ENCODE assay signal across 8 cellular contexts in the genomic region with DNA sequence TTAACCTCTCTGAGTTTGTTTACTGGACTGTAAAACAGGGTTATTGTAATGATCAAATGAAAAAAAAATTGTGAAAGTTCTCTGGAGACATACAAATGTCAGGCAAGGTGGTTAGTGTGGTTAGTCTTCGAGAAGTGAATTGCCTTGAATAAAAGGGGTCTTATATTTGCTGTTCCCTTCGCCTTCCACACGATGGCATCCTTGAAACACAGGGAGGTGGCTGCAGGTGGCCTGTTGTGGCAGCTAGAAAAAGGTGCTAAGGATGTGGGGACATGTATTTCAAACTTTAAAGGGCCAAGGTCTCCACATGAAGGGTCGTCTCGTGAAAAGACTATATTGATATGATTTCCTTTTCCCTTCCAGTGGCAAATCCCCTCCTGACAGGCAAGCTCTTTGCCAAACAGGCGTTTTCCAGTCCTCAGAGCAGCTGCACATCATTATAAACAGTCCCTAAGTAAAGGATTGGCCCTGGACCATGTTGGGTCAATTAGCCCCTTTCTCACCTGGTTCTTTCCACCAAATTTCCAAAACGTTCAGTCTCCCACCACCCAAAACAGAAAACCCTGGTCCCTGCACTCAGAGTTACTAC.
A peak's percentile ranks its signal among the peaks of the same experiment; 100 is the strongest.
DNase-seq lines count a peak whose midpoint lies in the region; ATAC-seq, FAIRE-seq and TF ChIP-seq lines count a peak whose summit lies in the region.

No MANE protein-coding gene starts in this region.

- H3K4me1 Mint-ChIP-seq in activated CD8-positive, alpha-beta T cell treated with anti-CD3 and anti-CD28 coated beads for 36 hours (ENCODE audit: low read depth), result peaks cover 52% of the 10 kb centered on the region

- H3K18ac ChIP-seq in trophoblast cell (ENCODE audit: low read length), result no peak overlapping the region

- peaks cover 0 to 3% (median 0%) of the 10 kb centered on the region in 11 donors for H3K9me3 ChIP-seq in heart right ventricle
- H3K9me3 ChIP-seq in right atrium auricular region, result no peaks in the 10 kb centered on the region
- no peaks in the 10 kb centered on the region for H3K9me3 ChIP-seq in endothelial cell of umbilical vein (replicated peaks; ENCODE audit: control insufficient read depth, insufficient read depth, low read length)
- H3K9me3 ChIP-seq in trophoblast cell (ENCODE audit: insufficient read depth, low read depth, low read length), result no peaks in the 10 kb centered on the region

- H3K4me3 ChIP-seq in heart right ventricle (no peak overlapping the region), right atrium auricular region (no peak overlapping the region), endothelial cell of umbilical vein (replicated peaks in 1 of 3; ENCODE audit: insufficient read depth in 1 of 3, low read depth in 1 of 3, low read length in 3 of 3) (no peak overlapping the region), trophoblast cell (ENCODE audit: low read depth, low read length) (no peak overlapping the region)

- no peaks in the 10 kb centered on the region for H4K20me1 ChIP-seq in endothelial cell of umbilical vein (replicated peaks; ENCODE audit: control insufficient read depth, extremely low read depth, insufficient read depth, low read length)

- H2BK5ac ChIP-seq in trophoblast cell (ENCODE audit: low read depth, low read length, poor library complexity), result peak overlapping the region; percentile 43

- no peak overlapping the region for H3K4me3 Mint-ChIP-seq in activated CD8-positive, alpha-beta T cell treated with anti-CD3 and anti-CD28 coated beads for 36 hours

- peak overlapping the region; percentile 86 for H3K27ac Mint-ChIP-seq in activated CD8-positive, alpha-beta T cell treated with anti-CD3 and anti-CD28 coated beads for 36 hours

- no peak overlapping the region for H3K4me2 ChIP-seq in endothelial cell of umbilical vein (ENCODE audit: insufficient read depth, low read length)
- no peak overlapping the region for H3K4me2 ChIP-seq in trophoblast cell (ENCODE audit: low read length)

- H3K36me3 Mint-ChIP-seq in activated CD8-positive, alpha-beta T cell treated with anti-CD3 and anti-CD28 coated beads for 36 hours (ENCODE audit: low read depth), result peaks cover under 1% of the 10 kb centered on the region

- H4K12ac ChIP-seq in trophoblast cell (ENCODE audit: low read depth, low read length), result no peak overlapping the region

- H3K27ac ChIP-seq in heart right ventricle (peak overlapping the region in 5 of 10 donors; percentile 14 to 82 (median 76)), right atrium auricular region (no peak overlapping the region), endothelial cell of umbilical vein (ENCODE audit: insufficient read depth, low read depth, low read length) (no peak overlapping the region), trophoblast cell (ENCODE audit: low read depth, low read length) (no peak overlapping the region)

- peaks cover 0 to 28% (median 7%) of the 10 kb centered on the region in 9 donors for H3K4me1 ChIP-seq in heart right ventricle
- peaks cover 0 to 6% of the 10 kb centered on the region in 2 donors for H3K4me1 ChIP-seq in right atrium auricular region
- H3K4me1 ChIP-seq in endothelial cell of umbilical vein (ENCODE audit: control insufficient read depth, extremely low read depth, insufficient read depth, low read length), result peaks cover 8% of the 10 kb centered on the region
- H3K4me1 ChIP-seq in trophoblast cell (ENCODE audit: control insufficient read depth in 1 of 2, insufficient read depth in 2 of 2, low read length in 2 of 2), result peaks cover 16 to 19% of the 10 kb centered on the region in 2 experiments

- FAIRE-seq in endothelial cell of umbilical vein (lab: Jason Lieb, UNC), result peak; percentile 87

- H2AK5ac ChIP-seq in trophoblast cell (ENCODE audit: low read length), result peak overlapping the region; percentile 33

- H2AFZ ChIP-seq in endothelial cell of umbilical vein (ENCODE audit: low read depth, low read length), result no peak overlapping the region
- no peak overlapping the region for H2AFZ ChIP-seq in trophoblast cell (ENCODE audit: insufficient read depth, low read length, poor library complexity)

- POLR2A ChIA-PET in activated CD8-positive, alpha-beta T cell treated with anti-CD3 and anti-CD28 coated beads for 36 hours (lab: Charles Lee), result no interaction called here
- POLR2A ChIA-PET in endothelial cell of umbilical vein (lab: Charles Lee), result no interaction called here

- no peak for ATAC-seq in heart right ventricle
- ATAC-seq in activated CD8-positive, alpha-beta T cell treated with anti-CD3 and anti-CD28 coated beads for 36 hours, result peak; percentile 29

- 40 to 49% methylated on average over 7 of the region's 7 CpGs for whole genome bisulfite sequencing in heart right ventricle, 2 donors
- no CpG with 5 or more reads among the region's 7 CpGs for WGBS in trophoblast cell (ENCODE audit: extremely low coverage, insufficient coverage, insufficient read length)

- no peak for DNase-seq in heart right ventricle
- DNase-seq in right atrium auricular region (ENCODE audit: low spot score), result no peak
- peak; percentile 25 for DNase-seq in NCI-H2107 treated with DMSO at 0.1 percent for 48 hours (lab: John Stamatoyannopoulos, UW; ENCODE audit: unreplicated experiment)
- peak; percentile 71 for DNase-seq in activated CD8-positive, alpha-beta T cell treated with anti-CD3 and anti-CD28 coated beads for 36 hours
- DNase-seq in endothelial cell of umbilical vein (ENCODE audit: low read depth, low spot score), result peak; percentile 59
- DNase-seq in trophoblast cell, result peak; percentile 21 to 73
- no peak for DNase-seq in anterior cingulate cortex (lab: John Stamatoyannopoulos, UW)
- no peak for DNase-seq in cerebellar nuclear complex (lab: John Stamatoyannopoulos, UW)

- H4K91ac ChIP-seq in trophoblast cell (ENCODE audit: low read depth, low read length), result peak overlapping the region; percentile 98

- BruUV-seq in endothelial cell of umbilical vein (replicated peaks; lab: Mats Ljungman, UMichigan), result no TSS peak

- H3K14ac ChIP-seq in trophoblast cell (ENCODE audit: low read length), result no peak overlapping the region

- H3K79me2 ChIP-seq in endothelial cell of umbilical vein (ENCODE audit: control insufficient read depth, insufficient read depth, low read length) (no peaks in the 10 kb centered on the region), trophoblast cell (ENCODE audit: control insufficient read depth, insufficient read depth, low read length, poor library complexity) (peaks cover 4% of the 10 kb centered on the region)

- H3K9me1 ChIP-seq in endothelial cell of umbilical vein (replicated peaks; ENCODE audit: control insufficient read depth, extremely low read depth, insufficient read depth, low read length), result no peaks in the 10 kb centered on the region

- intact Hi-C loops in heart right ventricle (cut with DNase I), result loop anchor here in 8 of 10 donors (1.0 to 10.0 kb wide), 7 partner anchors 171 to 421 kb away; a partner anchor contains a TSS
- intact Hi-C loops in activated CD8-positive, alpha-beta T cell treated with anti-CD3 and anti-CD28 coated beads for 36 hours (cut with micrococcal nuclease), result loop anchor here (5.0 to 10.0 kb wide), 3 partner anchors 171 to 423 kb away; no protein-coding TSS in a partner anchor
- intact Hi-C loops in endothelial cell of umbilical vein (cut with micrococcal nuclease), result loop anchor here (1.0 to 5.0 kb wide), 9 partner anchors 31 to 418 kb away; no protein-coding TSS in a partner anchor

- H4K8ac ChIP-seq in trophoblast cell (ENCODE audit: low read depth, low read length), result peak overlapping the region; percentile 46

- H3K9ac ChIP-seq in endothelial cell of umbilical vein (replicated peaks; ENCODE audit: extremely low read depth, insufficient read depth, low read length) (no peak overlapping the region), trophoblast cell (ENCODE audit: low read length) (no peak overlapping the region)

- no peak for TF ChIP-seq POLR2A in endothelial cell of umbilical vein (IDR thresholded peaks at IDR 0.05; ENCODE audit: low read depth, low read length)

- no peaks in the 10 kb centered on the region for H3K36me3 ChIP-seq in heart right ventricle
- no peaks in the 10 kb centered on the region for H3K36me3 ChIP-seq in right atrium auricular region
- H3K36me3 ChIP-seq in endothelial cell of umbilical vein (ENCODE audit: control insufficient read depth in 2 of 2, extremely low read depth in 1 of 2, insufficient read depth in 2 of 2, low read length in 2 of 2), result no peaks in the 10 kb centered on the region
- no peaks in the 10 kb centered on the region for H3K36me3 ChIP-seq in trophoblast cell (ENCODE audit: control insufficient read depth in 1 of 2, insufficient read depth in 2 of 2, low read length in 2 of 2)

- peak overlapping the region; percentile 75 for H2BK12ac ChIP-seq in trophoblast cell (ENCODE audit: low read length)

- H3K27me3 ChIP-seq in heart right ventricle, result peaks cover 0 to 7% (median 0%) of the 10 kb centered on the region in 7 donors
- H3K27me3 ChIP-seq in right atrium auricular region, result no peaks in the 10 kb centered on the region
- no peaks in the 10 kb centered on the region for H3K27me3 ChIP-seq in endothelial cell of umbilical vein (ENCODE audit: control insufficient read depth in 2 of 2, insufficient read depth in 2 of 2, low read length in 2 of 2)
- no peaks in the 10 kb centered on the region for H3K27me3 ChIP-seq in trophoblast cell (ENCODE audit: insufficient read depth, low read length)

- TF ChIP-seq CTCF in heart right ventricle (IDR thresholded peaks at IDR 0.05), result peak; percentile 12 to 67 (median 63)
- peak in 1 of 2 donors; percentile 76 for TF ChIP-seq CTCF in right atrium auricular region (IDR thresholded peaks at IDR 0.05)
- TF ChIP-seq CTCF in activated CD8-positive, alpha-beta T cell treated with anti-CD3 and anti-CD28 coated beads for 36 hours (IDR thresholded peaks at IDR 0.05), result peak; percentile 81
- peak; percentile 73 to 75 for TF ChIP-seq CTCF in endothelial cell of umbilical vein (IDR thresholded peaks at IDR 0.05; ENCODE audit: extremely low read depth in 1 of 2, insufficient read depth in 1 of 2, low read depth in 1 of 2, low read length in 2 of 2)

- H3K23ac ChIP-seq in trophoblast cell (ENCODE audit: low read length), result no peak overlapping the region

- CTCF ChIA-PET in activated CD8-positive, alpha-beta T cell treated with anti-CD3 and anti-CD28 coated beads for 36 hours (lab: Charles Lee), result interaction anchor here (0.7 to 2.8 kb wide), 21 partner anchors 8 to 420 kb away, joined by 3 to 29 read pairs (median 4); no protein-coding TSS in a partner anchor
- CTCF ChIA-PET in endothelial cell of umbilical vein (lab: Charles Lee), result interaction anchor here (0.7 to 4.1 kb wide), 16 partner anchors 12 to 418 kb away, joined by 3 to 53 read pairs (median 4); no protein-coding TSS in a partner anchor

- H3K79me1 ChIP-seq in trophoblast cell (ENCODE audit: low read length), result peaks cover 25% of the 10 kb centered on the region

- H3K4ac ChIP-seq in trophoblast cell (ENCODE audit: low read depth, low read length), result peak overlapping the region; percentile 23

- peak overlapping the region; percentile 60 for H2BK120ac ChIP-seq in trophoblast cell (ENCODE audit: insufficient read depth, low read length, poor library complexity)

- H3K9me3 Mint-ChIP-seq in activated CD8-positive, alpha-beta T cell treated with anti-CD3 and anti-CD28 coated beads for 36 hours, result peaks cover under 1% of the 10 kb centered on the region

- no peaks in the 10 kb centered on the region for H3K27me3 Mint-ChIP-seq in activated CD8-positive, alpha-beta T cell treated with anti-CD3 and anti-CD28 coated beads for 36 hours

- dilution Hi-C loops in endothelial cell of umbilical vein (cut with MboI; ENCODE audit: extremely low pct_ligation_motif_present, low sequenced_read_pairs), result no loop called here

Comparison
In these comparisons a context has a peak if more than half of its experiments do, and no peak if none do; other contexts are left out.
1. DNase-seq: peak in NCI-H2107 treated with DMSO at 0.1 percent for 48 hours (single experiment), activated CD8-positive, alpha-beta T cell treated with anti-CD3 and anti-CD28 coated beads for 36 hours (single experiment), endothelial cell of umbilical vein (single experiment) and trophoblast cell (2 of 2); none in heart right ventricle (0 of 2), right atrium auricular region (single experiment), anterior cingulate cortex (0 of 58) and cerebellar nuclear complex (0 of 2).